1 cellular context compared by ENCODE assay signal in genomic region chr12:54385251-54385914, GRCh38.
TF ChIP-seq lines count a peak whose summit lies in the region.

No MANE protein-coding gene starts in this region.

TF ChIP-seq in H1, 55 proteins besides CTCF, POLR2A, EP300 and RAD21 (continued from another document):
- peak; percentile 53 for TF ChIP-seq ASH2L (IDR thresholded peaks at IDR 0.05; ENCODE audit: low read length)
TF ChIP-seq in H1: peak in this region for 3.
